ENCODE assay signal across 1 cellular context in the genomic region with DNA sequence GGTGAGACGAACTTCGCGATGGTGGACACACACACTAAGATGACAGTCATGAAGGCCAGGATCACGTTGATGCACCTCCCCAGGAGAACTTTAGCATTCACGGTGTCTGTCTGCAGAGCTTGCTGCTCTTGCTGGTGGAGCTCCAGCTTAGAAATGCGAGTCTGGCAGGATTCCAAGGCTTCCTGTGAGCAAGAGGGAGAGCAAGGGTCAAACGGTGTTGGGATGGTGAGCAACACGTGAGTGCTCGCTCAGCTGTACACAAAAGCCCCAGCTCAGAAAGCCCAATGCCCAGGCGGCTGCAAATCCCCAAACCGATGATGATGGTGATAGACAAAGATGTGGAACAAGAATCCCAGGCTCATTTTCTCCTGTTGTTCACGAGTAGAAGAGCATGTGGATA.
A peak's percentile ranks its signal among the peaks of the same experiment; 100 is the strongest.
TF ChIP-seq lines count a peak whose summit lies in the region.

No MANE protein-coding gene starts in this region.

TF ChIP-seq in HepG2, 621 proteins besides CTCF, POLR2A, EP300 and RAD21 (continued from another document and continues in another):
- TF ChIP-seq, protein P1, sequence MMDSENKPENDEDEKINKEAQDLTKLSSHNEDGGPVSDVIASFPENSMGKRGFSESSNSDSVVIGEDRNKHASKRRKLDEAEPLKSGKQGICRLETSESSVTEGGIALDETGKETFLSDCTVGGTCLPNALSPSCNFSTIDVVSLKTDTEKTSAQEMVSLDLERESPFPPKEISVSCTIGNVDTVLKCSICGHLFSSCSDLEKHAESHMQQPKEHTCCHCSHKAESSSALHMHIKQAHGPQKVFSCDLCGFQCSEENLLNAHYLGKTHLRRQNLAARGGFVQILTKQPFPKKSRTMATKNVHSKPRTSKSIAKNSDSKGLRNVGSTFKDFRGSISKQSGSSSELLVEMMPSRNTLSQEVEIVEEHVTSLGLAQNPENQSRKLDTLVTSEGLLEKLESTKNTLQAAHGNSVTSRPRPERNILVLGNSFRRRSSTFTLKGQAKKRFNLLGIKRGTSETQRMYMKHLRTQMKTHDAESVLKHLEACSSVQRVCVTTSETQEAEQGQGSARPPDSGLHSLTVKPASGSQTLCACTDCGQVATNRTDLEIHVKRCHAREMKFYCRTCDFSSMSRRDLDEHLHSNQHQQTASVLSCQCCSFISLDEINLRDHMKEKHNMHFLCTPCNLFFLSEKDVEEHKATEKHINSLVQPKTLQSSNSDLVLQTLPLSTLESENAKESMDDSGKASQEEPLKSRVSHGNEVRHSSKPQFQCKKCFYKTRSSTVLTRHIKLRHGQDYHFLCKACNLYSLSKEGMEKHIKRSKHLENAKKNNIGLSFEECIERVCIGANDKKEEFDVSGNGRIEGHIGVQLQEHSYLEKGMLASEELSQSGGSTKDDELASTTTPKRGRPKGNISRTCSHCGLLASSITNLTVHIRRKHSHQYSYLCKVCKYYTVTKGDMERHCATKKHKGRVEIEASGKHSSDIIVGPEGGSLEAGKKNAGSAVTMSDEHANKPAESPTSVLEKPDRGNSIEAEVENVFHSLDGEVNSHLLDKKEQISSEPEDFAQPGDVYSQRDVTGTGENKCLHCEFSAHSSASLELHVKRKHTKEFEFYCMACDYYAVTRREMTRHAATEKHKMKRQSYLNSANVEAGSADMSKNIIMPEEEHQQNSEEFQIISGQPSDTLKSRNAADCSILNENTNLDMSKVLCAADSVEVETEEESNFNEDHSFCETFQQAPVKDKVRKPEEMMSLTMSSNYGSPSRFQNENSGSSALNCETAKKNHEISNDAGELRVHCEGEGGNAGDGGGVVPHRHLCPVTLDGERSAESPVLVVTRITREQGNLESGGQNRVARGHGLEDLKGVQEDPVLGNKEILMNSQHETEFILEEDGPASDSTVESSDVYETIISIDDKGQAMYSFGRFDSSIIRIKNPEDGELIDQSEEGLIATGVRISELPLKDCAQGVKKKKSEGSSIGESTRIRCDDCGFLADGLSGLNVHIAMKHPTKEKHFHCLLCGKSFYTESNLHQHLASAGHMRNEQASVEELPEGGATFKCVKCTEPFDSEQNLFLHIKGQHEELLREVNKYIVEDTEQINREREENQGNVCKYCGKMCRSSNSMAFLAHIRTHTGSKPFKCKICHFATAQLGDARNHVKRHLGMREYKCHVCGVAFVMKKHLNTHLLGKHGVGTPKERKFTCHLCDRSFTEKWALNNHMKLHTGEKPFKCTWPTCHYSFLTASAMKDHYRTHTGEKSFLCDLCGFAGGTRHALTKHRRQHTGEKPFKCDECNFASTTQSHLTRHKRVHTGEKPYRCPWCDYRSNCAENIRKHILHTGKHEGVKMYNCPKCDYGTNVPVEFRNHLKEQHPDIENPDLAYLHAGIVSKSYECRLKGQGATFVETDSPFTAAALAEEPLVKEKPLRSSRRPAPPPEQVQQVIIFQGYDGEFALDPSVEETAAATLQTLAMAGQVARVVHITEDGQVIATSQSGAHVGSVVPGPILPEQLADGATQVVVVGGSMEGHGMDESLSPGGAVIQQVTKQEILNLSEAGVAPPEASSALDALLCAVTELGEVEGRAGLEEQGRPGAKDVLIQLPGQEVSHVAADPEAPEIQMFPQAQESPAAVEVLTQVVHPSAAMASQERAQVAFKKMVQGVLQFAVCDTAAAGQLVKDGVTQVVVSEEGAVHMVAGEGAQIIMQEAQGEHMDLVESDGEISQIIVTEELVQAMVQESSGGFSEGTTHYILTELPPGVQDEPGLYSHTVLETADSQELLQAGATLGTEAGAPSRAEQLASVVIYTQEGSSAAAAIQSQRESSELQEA (CRISPR knock-in tag; IDR thresholded peaks at IDR 0.05; ENCODE audit: not compliant biosample characterization): no peak
- TF ChIP-seq MATR3 (CRISPR knock-in tag; IDR thresholded peaks at IDR 0.05) (no peak), ZNF441 (CRISPR knock-in tag; IDR thresholded peaks at IDR 0.05; ENCODE audit: borderline replicate concordance) (peak; percentile 69; the same call in 1 of the 2 replicates), ZZZ3 (CRISPR knock-in tag; IDR thresholded peaks at IDR 0.05; ENCODE audit: borderline replicate concordance) (no peak), PITX1 (CRISPR knock-in tag; IDR thresholded peaks at IDR 0.05) (peak; percentile 77; the same call in 1 of the 2 replicates), CCAR2 (optimal IDR thresholded peaks at IDR 0.05; ENCODE audit: low read depth, low read length) (no peak), GZF1 (CRISPR knock-in tag; IDR thresholded peaks at IDR 0.05) (no peak), NR2F2 (IDR thresholded peaks at IDR 0.05; ENCODE audit: borderline replicate concordance, low read depth) (no peak), MTA1 (CRISPR knock-in tag; IDR thresholded peaks at IDR 0.05; ENCODE audit: borderline replicate concordance) (no peak), BHLHE40 (IDR thresholded peaks at IDR 0.05; ENCODE audit: low read length) (peak; percentile 99), CCDC6 (CRISPR knock-in tag; IDR thresholded peaks at IDR 0.05) (0 out of 2 replicates have a peak, but pooled peaks have one; percentile 22), NFE2 (CRISPR knock-in tag; IDR thresholded peaks at IDR 0.05) (no peak), IKZF4 (CRISPR knock-in tag; IDR thresholded peaks at IDR 0.05; ENCODE audit: borderline replicate concordance, low read depth, not compliant biosample characterization) (no peak), RELA (CRISPR knock-in tag; IDR thresholded peaks at IDR 0.05) (no peak), KLF15 (CRISPR knock-in tag; IDR thresholded peaks at IDR 0.05; ENCODE audit: borderline replicate concordance) (no peak), NCOA2 (CRISPR knock-in tag; IDR thresholded peaks at IDR 0.05) (no peak), DNMT3B (CRISPR knock-in tag; conservative IDR thresholded peaks at IDR 0.05) (no peak), HES4 (CRISPR knock-in tag; IDR thresholded peaks at IDR 0.05; ENCODE audit: borderline replicate concordance) (no peak), ZBTB21 (CRISPR knock-in tag; IDR thresholded peaks at IDR 0.05) (no peak), FOXP1 (IDR thresholded peaks at IDR 0.05) (no peak), FOXP1 (CRISPR knock-in tag; IDR thresholded peaks at IDR 0.05) (peak; percentile 67; the same call in 1 of the 2 replicates), ZNF670 (CRISPR knock-in tag; IDR thresholded peaks at IDR 0.05; ENCODE audit: borderline replicate concordance) (no peak)
- TF ChIP-seq, protein P2, sequence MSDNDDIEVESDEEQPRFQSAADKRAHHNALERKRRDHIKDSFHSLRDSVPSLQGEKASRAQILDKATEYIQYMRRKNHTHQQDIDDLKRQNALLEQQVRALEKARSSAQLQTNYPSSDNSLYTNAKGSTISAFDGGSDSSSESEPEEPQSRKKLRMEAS (IDR thresholded peaks at IDR 0.05): peak; percentile 80
- TF ChIP-seq, protein P3, sequence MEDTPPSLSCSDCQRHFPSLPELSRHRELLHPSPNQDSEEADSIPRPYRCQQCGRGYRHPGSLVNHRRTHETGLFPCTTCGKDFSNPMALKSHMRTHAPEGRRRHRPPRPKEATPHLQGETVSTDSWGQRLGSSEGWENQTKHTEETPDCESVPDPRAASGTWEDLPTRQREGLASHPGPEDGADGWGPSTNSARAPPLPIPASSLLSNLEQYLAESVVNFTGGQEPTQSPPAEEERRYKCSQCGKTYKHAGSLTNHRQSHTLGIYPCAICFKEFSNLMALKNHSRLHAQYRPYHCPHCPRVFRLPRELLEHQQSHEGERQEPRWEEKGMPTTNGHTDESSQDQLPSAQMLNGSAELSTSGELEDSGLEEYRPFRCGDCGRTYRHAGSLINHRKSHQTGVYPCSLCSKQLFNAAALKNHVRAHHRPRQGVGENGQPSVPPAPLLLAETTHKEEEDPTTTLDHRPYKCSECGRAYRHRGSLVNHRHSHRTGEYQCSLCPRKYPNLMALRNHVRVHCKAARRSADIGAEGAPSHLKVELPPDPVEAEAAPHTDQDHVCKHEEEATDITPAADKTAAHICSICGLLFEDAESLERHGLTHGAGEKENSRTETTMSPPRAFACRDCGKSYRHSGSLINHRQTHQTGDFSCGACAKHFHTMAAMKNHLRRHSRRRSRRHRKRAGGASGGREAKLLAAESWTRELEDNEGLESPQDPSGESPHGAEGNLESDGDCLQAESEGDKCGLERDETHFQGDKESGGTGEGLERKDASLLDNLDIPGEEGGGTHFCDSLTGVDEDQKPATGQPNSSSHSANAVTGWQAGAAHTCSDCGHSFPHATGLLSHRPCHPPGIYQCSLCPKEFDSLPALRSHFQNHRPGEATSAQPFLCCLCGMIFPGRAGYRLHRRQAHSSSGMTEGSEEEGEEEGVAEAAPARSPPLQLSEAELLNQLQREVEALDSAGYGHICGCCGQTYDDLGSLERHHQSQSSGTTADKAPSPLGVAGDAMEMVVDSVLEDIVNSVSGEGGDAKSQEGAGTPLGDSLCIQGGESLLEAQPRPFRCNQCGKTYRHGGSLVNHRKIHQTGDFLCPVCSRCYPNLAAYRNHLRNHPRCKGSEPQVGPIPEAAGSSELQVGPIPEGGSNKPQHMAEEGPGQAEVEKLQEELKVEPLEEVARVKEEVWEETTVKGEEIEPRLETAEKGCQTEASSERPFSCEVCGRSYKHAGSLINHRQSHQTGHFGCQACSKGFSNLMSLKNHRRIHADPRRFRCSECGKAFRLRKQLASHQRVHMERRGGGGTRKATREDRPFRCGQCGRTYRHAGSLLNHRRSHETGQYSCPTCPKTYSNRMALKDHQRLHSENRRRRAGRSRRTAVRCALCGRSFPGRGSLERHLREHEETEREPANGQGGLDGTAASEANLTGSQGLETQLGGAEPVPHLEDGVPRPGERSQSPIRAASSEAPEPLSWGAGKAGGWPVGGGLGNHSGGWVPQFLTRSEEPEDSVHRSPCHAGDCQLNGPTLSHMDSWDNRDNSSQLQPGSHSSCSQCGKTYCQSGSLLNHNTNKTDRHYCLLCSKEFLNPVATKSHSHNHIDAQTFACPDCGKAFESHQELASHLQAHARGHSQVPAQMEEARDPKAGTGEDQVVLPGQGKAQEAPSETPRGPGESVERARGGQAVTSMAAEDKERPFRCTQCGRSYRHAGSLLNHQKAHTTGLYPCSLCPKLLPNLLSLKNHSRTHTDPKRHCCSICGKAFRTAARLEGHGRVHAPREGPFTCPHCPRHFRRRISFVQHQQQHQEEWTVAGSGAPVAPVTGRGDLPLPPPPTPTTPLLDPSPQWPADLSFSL (CRISPR knock-in tag; IDR thresholded peaks at IDR 0.05): no peak
- TF ChIP-seq, protein P4, sequence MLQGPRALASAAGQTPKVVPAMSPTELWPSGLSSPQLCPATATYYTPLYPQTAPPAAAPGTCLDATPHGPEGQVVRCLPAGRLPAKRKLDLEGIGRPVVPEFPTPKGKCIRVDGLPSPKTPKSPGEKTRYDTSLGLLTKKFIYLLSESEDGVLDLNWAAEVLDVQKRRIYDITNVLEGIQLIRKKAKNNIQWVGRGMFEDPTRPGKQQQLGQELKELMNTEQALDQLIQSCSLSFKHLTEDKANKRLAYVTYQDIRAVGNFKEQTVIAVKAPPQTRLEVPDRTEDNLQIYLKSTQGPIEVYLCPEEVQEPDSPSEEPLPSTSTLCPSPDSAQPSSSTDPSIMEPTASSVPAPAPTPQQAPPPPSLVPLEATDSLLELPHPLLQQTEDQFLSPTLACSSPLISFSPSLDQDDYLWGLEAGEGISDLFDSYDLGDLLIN (CRISPR knock-in tag; IDR thresholded peaks at IDR 0.05; ENCODE audit: borderline replicate concordance): no peak
- TF ChIP-seq, protein P5, sequence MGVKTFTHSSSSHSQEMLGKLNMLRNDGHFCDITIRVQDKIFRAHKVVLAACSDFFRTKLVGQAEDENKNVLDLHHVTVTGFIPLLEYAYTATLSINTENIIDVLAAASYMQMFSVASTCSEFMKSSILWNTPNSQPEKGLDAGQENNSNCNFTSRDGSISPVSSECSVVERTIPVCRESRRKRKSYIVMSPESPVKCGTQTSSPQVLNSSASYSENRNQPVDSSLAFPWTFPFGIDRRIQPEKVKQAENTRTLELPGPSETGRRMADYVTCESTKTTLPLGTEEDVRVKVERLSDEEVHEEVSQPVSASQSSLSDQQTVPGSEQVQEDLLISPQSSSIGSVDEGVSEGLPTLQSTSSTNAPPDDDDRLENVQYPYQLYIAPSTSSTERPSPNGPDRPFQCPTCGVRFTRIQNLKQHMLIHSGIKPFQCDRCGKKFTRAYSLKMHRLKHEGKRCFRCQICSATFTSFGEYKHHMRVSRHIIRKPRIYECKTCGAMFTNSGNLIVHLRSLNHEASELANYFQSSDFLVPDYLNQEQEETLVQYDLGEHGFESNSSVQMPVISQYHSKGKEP (CRISPR knock-in tag; IDR thresholded peaks at IDR 0.05): no peak
- TF ChIP-seq, protein P6, sequence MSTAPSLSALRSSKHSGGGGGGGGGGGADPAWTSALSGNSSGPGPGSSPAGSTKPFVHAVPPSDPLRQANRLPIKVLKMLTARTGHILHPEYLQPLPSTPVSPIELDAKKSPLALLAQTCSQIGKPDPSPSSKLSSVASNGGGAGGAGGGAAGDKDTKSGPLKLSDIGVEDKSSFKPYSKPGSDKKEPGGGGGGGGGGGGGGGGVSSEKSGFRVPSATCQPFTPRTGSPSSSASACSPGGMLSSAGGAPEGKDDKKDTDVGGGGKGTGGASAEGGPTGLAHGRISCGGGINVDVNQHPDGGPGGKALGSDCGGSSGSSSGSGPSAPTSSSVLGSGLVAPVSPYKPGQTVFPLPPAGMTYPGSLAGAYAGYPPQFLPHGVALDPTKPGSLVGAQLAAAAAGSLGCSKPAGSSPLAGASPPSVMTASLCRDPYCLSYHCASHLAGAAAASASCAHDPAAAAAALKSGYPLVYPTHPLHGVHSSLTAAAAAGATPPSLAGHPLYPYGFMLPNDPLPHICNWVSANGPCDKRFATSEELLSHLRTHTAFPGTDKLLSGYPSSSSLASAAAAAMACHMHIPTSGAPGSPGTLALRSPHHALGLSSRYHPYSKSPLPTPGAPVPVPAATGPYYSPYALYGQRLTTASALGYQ (CRISPR knock-in tag; IDR thresholded peaks at IDR 0.05): no peak
- TF ChIP-seq, protein P7, sequence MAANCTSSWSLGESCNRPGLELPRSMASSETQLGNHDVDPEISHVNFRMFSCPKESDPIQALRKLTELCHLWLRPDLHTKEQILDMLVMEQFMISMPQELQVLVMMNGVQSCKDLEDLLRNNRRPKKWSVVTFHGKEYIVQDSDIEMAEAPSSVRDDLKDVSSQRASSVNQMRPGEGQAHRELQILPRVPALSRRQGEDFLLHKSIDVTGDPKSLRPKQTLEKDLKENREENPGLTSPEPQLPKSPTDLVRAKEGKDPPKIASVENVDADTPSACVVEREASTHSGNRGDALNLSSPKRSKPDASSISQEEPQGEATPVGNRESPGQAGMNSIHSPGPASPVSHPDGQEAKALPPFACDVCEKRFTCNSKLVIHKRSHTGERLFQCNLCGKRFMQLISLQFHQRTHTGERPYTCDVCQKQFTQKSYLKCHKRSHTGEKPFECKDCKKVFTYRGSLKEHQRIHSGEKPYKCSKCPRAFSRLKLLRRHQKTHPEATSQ (CRISPR knock-in tag; IDR thresholded peaks at IDR 0.05; ENCODE audit: borderline replicate concordance): no peak
- TF ChIP-seq, protein P8, sequence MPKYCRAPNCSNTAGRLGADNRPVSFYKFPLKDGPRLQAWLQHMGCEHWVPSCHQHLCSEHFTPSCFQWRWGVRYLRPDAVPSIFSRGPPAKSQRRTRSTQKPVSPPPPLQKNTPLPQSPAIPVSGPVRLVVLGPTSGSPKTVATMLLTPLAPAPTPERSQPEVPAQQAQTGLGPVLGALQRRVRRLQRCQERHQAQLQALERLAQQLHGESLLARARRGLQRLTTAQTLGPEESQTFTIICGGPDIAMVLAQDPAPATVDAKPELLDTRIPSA (CRISPR knock-in tag; IDR thresholded peaks at IDR 0.05; ENCODE audit: borderline replicate concordance): no peak
- TF ChIP-seq, protein P9, sequence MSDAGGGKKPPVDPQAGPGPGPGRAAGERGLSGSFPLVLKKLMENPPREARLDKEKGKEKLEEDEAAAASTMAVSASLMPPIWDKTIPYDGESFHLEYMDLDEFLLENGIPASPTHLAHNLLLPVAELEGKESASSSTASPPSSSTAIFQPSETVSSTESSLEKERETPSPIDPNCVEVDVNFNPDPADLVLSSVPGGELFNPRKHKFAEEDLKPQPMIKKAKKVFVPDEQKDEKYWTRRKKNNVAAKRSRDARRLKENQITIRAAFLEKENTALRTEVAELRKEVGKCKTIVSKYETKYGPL (CRISPR knock-in tag; IDR thresholded peaks at IDR 0.05): no peak
